ENCODE assay signal across 8 cellular contexts in the genomic region with DNA sequence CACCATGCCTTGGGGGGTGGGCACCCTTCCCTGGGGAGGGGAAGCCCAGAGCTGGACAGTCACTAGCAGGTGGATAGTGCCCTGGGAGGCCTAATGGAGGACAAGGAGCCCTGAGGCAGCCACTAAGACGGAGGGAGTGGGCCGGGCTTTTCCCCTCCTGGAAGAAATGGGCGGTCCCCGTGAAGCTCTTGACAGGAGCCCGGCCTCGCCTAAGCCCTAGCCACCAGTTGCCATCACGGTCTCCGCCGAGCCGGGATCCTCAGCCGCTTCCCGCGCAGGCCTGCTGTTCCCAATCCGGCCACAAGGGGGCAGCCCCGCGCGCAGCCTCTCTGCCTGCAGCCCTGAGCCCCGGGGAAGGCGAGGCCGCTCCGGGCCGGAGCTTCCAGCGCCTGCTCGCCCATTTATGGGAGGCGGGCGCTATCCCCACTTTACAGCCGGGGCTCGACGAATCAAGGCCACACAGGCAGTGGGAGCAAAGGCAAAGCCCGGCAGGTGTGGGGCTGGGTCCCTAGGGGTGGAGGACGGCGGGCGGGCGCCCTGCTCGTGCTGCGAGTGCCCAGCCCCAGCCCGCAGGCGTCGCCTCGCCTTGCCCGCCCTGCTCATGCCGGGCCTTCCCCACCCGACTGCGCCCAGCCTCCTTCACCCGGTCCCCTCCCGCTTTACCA.
A peak's percentile ranks its signal among the peaks of the same experiment; 100 is the strongest.
DNase-seq lines count a peak whose midpoint lies in the region; ATAC-seq and TF ChIP-seq lines count a peak whose summit lies in the region.

No MANE protein-coding gene starts in this region.

- no peak overlapping the region for H3K9ac ChIP-seq in Loucy (ENCODE audit: low read depth, low read length, poor library complexity, severe bottlenecking)

- TF ChIP-seq POLR2A in GM19193 (IDR thresholded peaks at IDR 0.05; ENCODE audit: extremely low read depth, insufficient read depth, insufficient read length) (peak; percentile 15), body of pancreas (IDR thresholded peaks at IDR 0.05) (no peak), gastrocnemius medialis (IDR thresholded peaks at IDR 0.05) (no peak), GM18505 (IDR thresholded peaks at IDR 0.05; ENCODE audit: borderline replicate concordance, extremely low read depth, insufficient read depth, insufficient read length) (no peak)

- H3K4me3 ChIP-seq in AG04449 (ENCODE audit: low read depth, low read length) (peak overlapping the region; percentile 30; the same call in 1 of the 2 replicates), Loucy (ENCODE audit: low read length, poor library complexity, severe bottlenecking) (no peak overlapping the region), body of pancreas (peak overlapping the region; percentile 4 to 12), iPS-11a (ENCODE audit: low read depth, low read length) (peak overlapping the region; percentile 2), gastrocnemius medialis (peak overlapping the region in 3 of 4 donors; percentile 28 to 40 (median 39))

- POLR2A ChIA-PET in AG04449 (lab: Yijun Ruan, JAX): interaction anchor here (1.0 to 1.5 kb wide), 2 partner anchors 14 to 99 kb away, joined by 3 to 5 read pairs; no protein-coding TSS in a partner anchor
- POLR2A ChIA-PET in T-cell (lab: Charles Lee): no interaction called here

- no peaks in the 10 kb centered on the region for H3F3A ChIP-seq in Loucy (ENCODE audit: low read depth)

- no peaks in the 10 kb centered on the region for H3K9me3 ChIP-seq in Loucy (ENCODE audit: insufficient read depth, low read depth, low read length)
- no peaks in the 10 kb centered on the region for H3K9me3 ChIP-seq in body of pancreas
- no peaks in the 10 kb centered on the region for H3K9me3 ChIP-seq in gastrocnemius medialis

- DNase-seq in AG04449 (ENCODE audit: low read depth, low spot score) (no peak), T-cell (peak in 26 of 34 experiments; percentile 22 to 76 (median 55)), body of pancreas (peak; percentile 75 to 85 (median 78)), gastrocnemius medialis (no peak)

- H3K27me3 Mint-ChIP-seq in T-cell: no peaks in the 10 kb centered on the region

- intact Hi-C loops in body of pancreas (cut with DNase I): no loop called here
- intact Hi-C loops in gastrocnemius medialis (cut with DNase I; ENCODE audit: low total_unique reads): no loop called here

- H3K27ac ChIP-seq in body of pancreas (peak overlapping the region in 3 of 4 donors; percentile 53 to 75 (median 74)), gastrocnemius medialis (no peak overlapping the region)

- no peaks in the 10 kb centered on the region for H3K9me3 Mint-ChIP-seq in T-cell

- CTCF ChIA-PET in AG04449 (lab: Yijun Ruan, JAX) (interaction anchor here (0.6 to 14.9 kb wide), 76 partner anchors 9 to 581 kb away, joined by 3 to 402 read pairs (median 4); a partner anchor contains a TSS), T-cell (lab: Charles Lee) (interaction anchor here in 1 of 2 donors (0.6 kb wide), 1 partner anchor 30 kb away, joined by 3 read pairs; no protein-coding TSS in a partner anchor)

- no peaks in the 10 kb centered on the region for H4K20me1 ChIP-seq in Loucy (ENCODE audit: insufficient read depth, low read length, poor library complexity, severe bottlenecking)

- no peak overlapping the region for H3K4me3 Mint-ChIP-seq in T-cell

- H3K27ac Mint-ChIP-seq in T-cell: peak overlapping the region in 1 of 2 donors; percentile 64

- H3K9me2 ChIP-seq in Loucy (replicated peaks; ENCODE audit: low read depth, low read length): no peaks in the 10 kb centered on the region

- H2AFZ ChIP-seq in Loucy (ENCODE audit: low read length): no peak overlapping the region

- 0 to 16% methylated on average over 7 to 38 of the region's 46 CpGs for WGBS in body of pancreas, 2 donors

- H3K79me2 ChIP-seq in Loucy (ENCODE audit: insufficient read depth, low read length): no peaks in the 10 kb centered on the region

- H3K36me3 ChIP-seq in Loucy (ENCODE audit: insufficient read depth, low read length) (peaks cover 45% of the 10 kb centered on the region; the same call in 1 of the 2 replicates), body of pancreas (replicated peaks in 1 of 2; ENCODE audit: insufficient read depth in 1 of 2, low read depth in 2 of 2) (no peaks in the 10 kb centered on the region), gastrocnemius medialis (no peaks in the 10 kb centered on the region)

- H3K4me2 ChIP-seq in Loucy (ENCODE audit: low read depth, low read length, poor library complexity, severe bottlenecking): no peak overlapping the region

- H3K27me3 ChIP-seq in Loucy (ENCODE audit: insufficient read depth, low read length, poor library complexity, severe bottlenecking): no peaks in the 10 kb centered on the region
- no peaks in the 10 kb centered on the region for H3K27me3 ChIP-seq in body of pancreas
- peaks cover 0 to 3% (median 0%) of the 10 kb centered on the region in 3 donors for H3K27me3 ChIP-seq in gastrocnemius medialis

- H3K36me3 Mint-ChIP-seq in T-cell: peaks cover 15% of the 10 kb centered on the region

- ATAC-seq in T-cell (replicated peaks in 1 of 4) (peak; percentile 56 to 78 (median 70)), body of pancreas (peak; percentile 82), gastrocnemius medialis (peak in 1 of 2 donors; percentile 41), GM18505 (IDR thresholded peaks at IDR 0.05; ENCODE audit: unreplicated experiment) (no peak)

- H3K4me1 ChIP-seq in Loucy (ENCODE audit: insufficient read depth, low read length, poor library complexity, severe bottlenecking): no peaks in the 10 kb centered on the region
- peaks cover 43% of the 10 kb centered on the region for H3K4me1 ChIP-seq in body of pancreas
- H3K4me1 ChIP-seq in gastrocnemius medialis: no peaks in the 10 kb centered on the region

- TF ChIP-seq CTCF in AG04449 (IDR thresholded peaks at IDR 0.05; ENCODE audit: insufficient read depth, low read length, missing control alignments): peak; percentile 99
- peak; percentile 81 for TF ChIP-seq CTCF in Loucy (conservative IDR thresholded peaks at IDR 0.05; ENCODE audit: low read length)
- TF ChIP-seq CTCF in body of pancreas (IDR thresholded peaks at IDR 0.05): peak; percentile 87 to 99 (median 96)
- peak in 4 of 5 experiments; percentile 64 to 99 (median 88) for TF ChIP-seq CTCF in gastrocnemius medialis (IDR thresholded peaks at IDR 0.05 in 4 of 5, conservative IDR thresholded peaks at IDR 0.05 in 1 of 5)

- in situ Hi-C loops in gastrocnemius medialis (cut with MboI; ENCODE audit: low sequenced_read_pairs in 4 of 4): no loop called here

- H3K4me1 Mint-ChIP-seq in T-cell: peaks cover 0 to 3% (median 2%) of the 10 kb centered on the region in 3 donors

Comparison
In these comparisons a context has a peak if more than half of its experiments do, and no peak if none do; other contexts are left out.
1. DNase-seq: peak in T-cell (26 of 34) and body of pancreas (4 of 4); none in AG04449 (single experiment) and gastrocnemius medialis (0 of 2).
2. H3K27ac ChIP-seq: peak in body of pancreas (3 of 4); none in gastrocnemius medialis (0 of 4).
3. Peak in every context shown above with its lines, with median percentiles within 50 percentile points of each other: CTCF ChIP-seq.